30 cellular contexts compared by ENCODE assay signal in genomic region chr18:33656889-33657288, GRCh38.
"Had no signal": no experiment of that assay in that cellular context is flagged by ENCODE, and none has a peak within 500 bp of the region (broad histone marks: within the 10 kb centered on the region; RNA-seq: fewer than 3 reads in every experiment).

No MANE protein-coding gene starts in this region.

- H3K27me3 Mint-ChIP-seq: activated CD4-positive, alpha-beta memory T cell treated with anti-CD3 and anti-CD28 coated beads for 36 hours; activated CD4-positive, alpha-beta T cell treated with anti-CD3 and anti-CD28 coated beads for 36 hours; activated CD4-positive, alpha-beta T cell treated with anti-CD3 and anti-CD28 coated beads, Interleukin-2, amount 10 ng/mL, durations not matched to agents 24 days and 14 days; activated naive CD4-positive, alpha-beta T cell treated with anti-CD3 and anti-CD28 coated beads, Interleukin-2, amount 10 ng/mL, durations not matched to agents 7 days and 5 days; activated naive CD8-positive, alpha-beta T cell treated with anti-CD3 and anti-CD28 coated beads, Interleukin-2, amount 10 ng/mL, durations not matched to agents 7 days and 5 days; activated T-cell treated with anti-CD3 and anti-CD28 coated beads, Interleukin-2, amount 50 U/mL, for 24 hours; central memory CD8-positive, alpha-beta T cell; dendritic cell treated with granulocyte-macrophage colony-stimulating factor and Interleukin-4, amounts not matched to agents 40 ng/mL and 50 ng/mL, for 4 days had no signal

- H3K4me3 Mint-ChIP-seq: activated CD4-positive, alpha-beta memory T cell treated with anti-CD3 and anti-CD28 coated beads for 36 hours; activated CD4-positive, alpha-beta T cell treated with anti-CD3 and anti-CD28 coated beads for 36 hours; activated CD4-positive, alpha-beta T cell treated with anti-CD3 and anti-CD28 coated beads, Interleukin-2, amount 10 ng/mL, durations not matched to agents 24 days and 14 days; activated CD8-positive, alpha-beta T cell treated with anti-CD3 and anti-CD28 coated beads, Interleukin-2, amount 10 ng/mL, durations not matched to agents 7 days and 5 days; activated naive CD4-positive, alpha-beta T cell treated with anti-CD3 and anti-CD28 coated beads, Interleukin-2, amount 10 ng/mL, durations not matched to agents 7 days and 5 days; activated naive CD8-positive, alpha-beta T cell treated with anti-CD3 and anti-CD28 coated beads, Interleukin-2, amount 10 ng/mL, durations not matched to agents 7 days and 5 days; activated T-cell treated with anti-CD3 and anti-CD28 coated beads, Interleukin-2, amount 50 U/mL, for 24 hours; activated T-cell treated with anti-CD3 and anti-CD28 coated beads, Interleukin-2, amount 50 U/mL, for 72 hours; central memory CD8-positive, alpha-beta T cell; dendritic cell treated with granulocyte-macrophage colony-stimulating factor and Interleukin-4, amounts not matched to agents 40 ng/mL and 50 ng/mL, for 4 days; endodermal cell had no signal

- H3K36me3 Mint-ChIP-seq: activated CD4-positive, alpha-beta memory T cell treated with anti-CD3 and anti-CD28 coated beads for 36 hours; activated naive CD4-positive, alpha-beta T cell treated with anti-CD3 and anti-CD28 coated beads, Interleukin-2, amount 10 ng/mL, durations not matched to agents 7 days and 5 days; activated naive CD4-positive, alpha-beta T cell treated with anti-CD3 and anti-CD28 coated beads, Interleukin-2, amount 50 U/mL, for 72 hours; activated naive CD8-positive, alpha-beta T cell treated with anti-CD3 and anti-CD28 coated beads, Interleukin-2, amount 10 ng/mL, durations not matched to agents 7 days and 5 days had no signal

- H3K4me3 ChIP-seq: ascending aorta, coronary artery, dorsolateral prefrontal cortex, esophagus muscularis mucosa, gastrocnemius medialis, heart left ventricle had no signal

- H3K27ac Mint-ChIP-seq: activated CD4-positive, alpha-beta memory T cell treated with anti-CD3 and anti-CD28 coated beads for 36 hours; activated CD4-positive, alpha-beta T cell treated with anti-CD3 and anti-CD28 coated beads for 36 hours; activated CD4-positive, alpha-beta T cell treated with anti-CD3 and anti-CD28 coated beads, Interleukin-2, amount 10 ng/mL, durations not matched to agents 24 days and 14 days; activated CD8-positive, alpha-beta T cell treated with anti-CD3 and anti-CD28 coated beads, Interleukin-2, amount 10 ng/mL, durations not matched to agents 7 days and 5 days; activated naive CD4-positive, alpha-beta T cell treated with anti-CD3 and anti-CD28 coated beads, Interleukin-2, amount 10 ng/mL, durations not matched to agents 7 days and 5 days; activated naive CD4-positive, alpha-beta T cell treated with anti-CD3 and anti-CD28 coated beads, Interleukin-2, amount 50 U/mL, for 72 hours; activated naive CD8-positive, alpha-beta T cell treated with anti-CD3 and anti-CD28 coated beads, Interleukin-2, amount 10 ng/mL, durations not matched to agents 7 days and 5 days; activated T-cell treated with anti-CD3 and anti-CD28 coated beads, Interleukin-2, amount 50 U/mL, for 24 hours; activated T-cell treated with anti-CD3 and anti-CD28 coated beads, Interleukin-2, amount 50 U/mL, for 72 hours; dendritic cell treated with granulocyte-macrophage colony-stimulating factor and Interleukin-4, amounts not matched to agents 40 ng/mL and 50 ng/mL, for 4 days; endodermal cell had no signal

- FAIRE-seq: bronchial epithelial cell had no signal

- H3K4me1 ChIP-seq: ascending aorta, foreskin keratinocyte had no signal

- H3K4me1 Mint-ChIP-seq: activated CD4-positive, alpha-beta T cell treated with anti-CD3 and anti-CD28 coated beads for 36 hours; activated CD4-positive, alpha-beta T cell treated with anti-CD3 and anti-CD28 coated beads, Interleukin-2, amount 10 ng/mL, durations not matched to agents 24 days and 14 days; activated naive CD4-positive, alpha-beta T cell treated with anti-CD3 and anti-CD28 coated beads, Interleukin-2, amount 10 ng/mL, durations not matched to agents 7 days and 5 days; activated naive CD8-positive, alpha-beta T cell treated with anti-CD3 and anti-CD28 coated beads, Interleukin-2, amount 10 ng/mL, durations not matched to agents 7 days and 5 days; central memory CD8-positive, alpha-beta T cell had no signal

- H3K9me3 Mint-ChIP-seq: activated CD4-positive, alpha-beta T cell treated with anti-CD3 and anti-CD28 coated beads, Interleukin-2, amount 10 ng/mL, durations not matched to agents 24 days and 14 days; dendritic cell treated with granulocyte-macrophage colony-stimulating factor and Interleukin-4, amounts not matched to agents 40 ng/mL and 50 ng/mL, for 4 days; endodermal cell had no signal

- ATAC-seq: activated CD4-positive, alpha-beta T cell treated with anti-CD3 and anti-CD28 coated beads for 36 hours; activated CD8-positive, alpha-beta T cell treated with anti-CD3 and anti-CD28 coated beads, Interleukin-2, amount 10 ng/mL, durations not matched to agents 7 days and 5 days; activated naive CD4-positive, alpha-beta T cell treated with anti-CD3 and anti-CD28 coated beads, Interleukin-2, amount 50 U/mL, for 72 hours; activated T-cell treated with anti-CD3 and anti-CD28 coated beads, Interleukin-2, amount 50 U/mL, for 72 hours; foreskin keratinocyte; gastrocnemius medialis; heart left ventricle had no signal

- H3K27ac ChIP-seq: ascending aorta, brain microvascular endothelial cell, coronary artery, esophagus muscularis mucosa, foreskin keratinocyte, gastrocnemius medialis, heart left ventricle had no signal

- H3K9me3 ChIP-seq: ascending aorta, esophagus muscularis mucosa, gastrocnemius medialis, heart left ventricle had no signal

- DNase-seq: activated CD4-positive, alpha-beta memory T cell treated with anti-CD3 and anti-CD28 coated beads for 36 hours; activated CD4-positive, alpha-beta T cell treated with anti-CD3 and anti-CD28 coated beads for 36 hours; activated CD4-positive, alpha-beta T cell treated with anti-CD3 and anti-CD28 coated beads, Interleukin-2, amount 10 ng/mL, durations not matched to agents 24 days and 14 days; activated CD4-positive, CD25-positive, alpha-beta regulatory T cell; activated CD4-positive, CD25-positive, alpha-beta regulatory T cell treated with anti-CD3 and anti-CD28 coated beads, Interleukin-2, amount 50 U/mL, for 72 hours; activated CD8-positive, alpha-beta memory T cell treated with anti-CD3 and anti-CD28 coated beads, Interleukin-2, amount 50 U/mL, for 48 hours; activated CD8-positive, alpha-beta T cell treated with anti-CD3 and anti-CD28 coated beads, Interleukin-2, amount 10 ng/mL, durations not matched to agents 7 days and 5 days; activated gamma-delta T cell; activated naive CD4-positive, alpha-beta T cell; activated naive CD4-positive, alpha-beta T cell treated with anti-CD3 and anti-CD28 coated beads, Interleukin-2, amount 10 ng/mL, durations not matched to agents 7 days and 5 days; activated naive CD8-positive, alpha-beta T cell treated with anti-CD3 and anti-CD28 coated beads, Interleukin-2, amount 10 ng/mL, durations not matched to agents 7 days and 5 days; activated T-cell treated with anti-CD3 and anti-CD28 coated beads for 4 hours; activated T-cell treated with anti-CD3 and anti-CD28 coated beads, Interleukin-2, amount 50 U/mL, for 24 hours; activated T-cell treated with anti-CD3 and anti-CD28 coated beads, Interleukin-2, amount 50 U/mL, for 72 hours; brain microvascular endothelial cell; effector memory CD4-positive, alpha-beta T cell; endodermal cell; foreskin keratinocyte; gastrocnemius medialis; glutamatergic neuron; heart left ventricle; T-helper 2 cell had no signal

- H3K36me3 ChIP-seq: ascending aorta, brain microvascular endothelial cell, esophagus muscularis mucosa, gastrocnemius medialis, heart left ventricle had no signal

- H3K27me3 ChIP-seq: ascending aorta, brain microvascular endothelial cell, dorsolateral prefrontal cortex, esophagus muscularis mucosa, foreskin keratinocyte, gastrocnemius medialis, heart left ventricle had no signal
